Comparison of ENCODE assay signal across 12 cellular contexts in the genomic region with DNA sequence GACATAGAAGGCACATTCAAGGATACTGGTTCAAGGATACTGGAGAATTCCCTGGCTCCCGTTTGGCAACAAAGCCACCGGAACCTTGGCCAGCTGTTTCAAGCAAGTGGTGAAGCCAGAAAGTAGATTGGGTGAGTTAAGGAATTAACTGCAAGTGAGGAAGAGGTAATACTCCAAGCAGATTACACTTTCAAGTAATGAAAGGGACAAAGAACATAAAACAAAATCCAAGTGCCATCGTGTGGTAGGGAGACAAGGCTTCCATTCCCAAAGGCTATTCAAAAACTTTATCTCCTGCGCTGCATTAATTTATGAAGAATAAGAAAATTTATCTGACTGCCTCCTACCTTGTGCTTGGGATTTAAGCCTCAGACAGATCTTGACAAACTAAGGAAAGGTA. TPM values are rescaled to one million over a fixed set of nuclear protein-coding genes. Genes with fewer than 3 reads are reported as not detected.
DNase-seq lines count a peak whose midpoint lies in the region; ATAC-seq and TF ChIP-seq lines count a peak whose summit lies in the region.
"Had no signal": no experiment of that assay in that cellular context is flagged by ENCODE, and none has a peak within 500 bp of the region (broad histone marks: within the 10 kb centered on the region; RNA-seq: fewer than 3 reads in every experiment).

No MANE protein-coding gene starts in this region.

- 74% methylated on average over 4 of the region's 4 CpGs for WGBS in prostate gland

- no peaks in the 10 kb centered on the region for H3K27me3 Mint-ChIP-seq in activated naive CD4-positive, alpha-beta T cell treated with anti-CD3 and anti-CD28 coated beads, Interleukin-2, amount 50 U/mL, for 24 hours
- H3K27me3 Mint-ChIP-seq in immature natural killer cell (ENCODE audit: low read depth in 3 of 3) (peaks cover 0 to 3% (median 2%) of the 10 kb centered on the region in 3 donors), type B pancreatic cell (no peaks in the 10 kb centered on the region)

- H3K36me3 Mint-ChIP-seq in activated naive CD4-positive, alpha-beta T cell treated with anti-CD3 and anti-CD28 coated beads, Interleukin-2, amount 50 U/mL, for 24 hours: peaks cover 32% of the 10 kb centered on the region
- peaks cover 4 to 16% (median 7%) of the 10 kb centered on the region in 3 donors for H3K36me3 Mint-ChIP-seq in immature natural killer cell
- peaks cover 13% of the 10 kb centered on the region for H3K36me3 Mint-ChIP-seq in type B pancreatic cell

- TF ChIP-seq CTCF in RWPE2 (IDR thresholded peaks at IDR 0.05; ENCODE audit: poor library complexity, severe bottlenecking): no peak
- TF ChIP-seq CTCF in type B pancreatic cell (conservative IDR thresholded peaks at IDR 0.05): no peak
- no peak for TF ChIP-seq CTCF in GM13976 (IDR thresholded peaks at IDR 0.05; ENCODE audit: borderline replicate concordance, control extremely low read depth, extremely low read depth, insufficient read depth, missing control alignments)
- TF ChIP-seq CTCF in prostate gland (IDR thresholded peaks at IDR 0.05): no peak

- H3K27ac Mint-ChIP-seq in activated naive CD4-positive, alpha-beta T cell treated with anti-CD3 and anti-CD28 coated beads, Interleukin-2, amount 50 U/mL, for 24 hours: peak overlapping the region; percentile 90
- H3K27ac Mint-ChIP-seq in immature natural killer cell (peak overlapping the region in 5 of 6 donors; percentile 1 to 60 (median 37)), type B pancreatic cell (peak overlapping the region; percentile 3)

- no peaks in the 10 kb centered on the region for H3K9me3 Mint-ChIP-seq in activated naive CD4-positive, alpha-beta T cell treated with anti-CD3 and anti-CD28 coated beads, Interleukin-2, amount 50 U/mL, for 24 hours
- H3K9me3 Mint-ChIP-seq in immature natural killer cell (no peaks in the 10 kb centered on the region), type B pancreatic cell (no peaks in the 10 kb centered on the region)

- in situ Hi-C loops in GM13976 (cut with MboI; ENCODE audit: low sequenced_read_pairs, unreplicated experiment): no loop called here

- H3K27me3 ChIP-seq in RWPE2 (ENCODE audit: insufficient read depth, poor library complexity, severe bottlenecking) (no peaks in the 10 kb centered on the region), prostate gland (replicated peaks; ENCODE audit: insufficient read depth) (no peaks in the 10 kb centered on the region)
- H3K27me3 ChIP-seq: cardiac muscle cell had no signal

- no peak for ATAC-seq in RWPE2 (ENCODE audit: low read depth)

- DNase-seq in activated naive CD4-positive, alpha-beta T cell treated with Interleukin-2 at 50 U/mL for 16 hours: no peak
- DNase-seq in RWPE2 (ENCODE audit: low spot score): no peak
- DNase-seq in immature natural killer cell: no peak
- DNase-seq in type B pancreatic cell (ENCODE audit: extremely low spot score, unreplicated experiment): no peak
- no peak for DNase-seq in GM13976 (ENCODE audit: low spot score)
- DNase-seq in SKM-1 (lab: John Stamatoyannopoulos, UW; ENCODE audit: unreplicated experiment): no peak
- DNase-seq in prostate gland (ENCODE audit: low spot score): no peak
- DNase-seq: activated naive CD4-positive, alpha-beta T cell; left ventricle myocardium inferior; NCI-H526 had no signal

- intact Hi-C loops in prostate gland (cut with DNase I): no loop called here

- H3K9me3 ChIP-seq in RWPE2 (ENCODE audit: severe bottlenecking): no peaks in the 10 kb centered on the region
- no peaks in the 10 kb centered on the region for H3K9me3 ChIP-seq in prostate gland

- H3K4me1 ChIP-seq in RWPE2 (ENCODE audit: insufficient read depth, poor library complexity, severe bottlenecking) (peaks cover 31% of the 10 kb centered on the region), prostate gland (replicated peaks) (peaks cover 5% of the 10 kb centered on the region)

- H3K4me3 Mint-ChIP-seq in activated naive CD4-positive, alpha-beta T cell treated with anti-CD3 and anti-CD28 coated beads, Interleukin-2, amount 50 U/mL, for 24 hours: peak overlapping the region; percentile 45
- no peak overlapping the region for H3K4me3 Mint-ChIP-seq in immature natural killer cell
- H3K4me3 Mint-ChIP-seq in type B pancreatic cell: no peak overlapping the region

- H3K27ac ChIP-seq in RWPE2 (ENCODE audit: poor library complexity, severe bottlenecking) (peak overlapping the region; percentile 53), prostate gland (no peak overlapping the region)
- H3K27ac ChIP-seq: cardiac muscle cell, left ventricle myocardium inferior had no signal

- H3K4me1 Mint-ChIP-seq in activated naive CD4-positive, alpha-beta T cell treated with anti-CD3 and anti-CD28 coated beads, Interleukin-2, amount 50 U/mL, for 24 hours: peaks cover 96% of the 10 kb centered on the region
- H3K4me1 Mint-ChIP-seq in immature natural killer cell (peaks cover 86 to 97% of the 10 kb centered on the region in 2 donors), type B pancreatic cell (ENCODE audit: unreplicated experiment) (peaks cover 26% of the 10 kb centered on the region)

- H3K36me3 ChIP-seq in RWPE2 (ENCODE audit: low read depth): peaks cover 47% of the 10 kb centered on the region
- no peaks in the 10 kb centered on the region for H3K36me3 ChIP-seq in prostate gland
- H3K36me3 ChIP-seq: cardiac muscle cell, left ventricle myocardium inferior had no signal

- TF ChIP-seq POLR2A in prostate gland (IDR thresholded peaks at IDR 0.05): no peak

- H3K4me3 ChIP-seq in RWPE2 (ENCODE audit: severe bottlenecking) (no peak overlapping the region), prostate gland (no peak overlapping the region)
- H3K4me3 ChIP-seq: cardiac muscle cell, left ventricle myocardium inferior had no signal

RNA-seq across cellular contexts. Expression of gene XPO6, which starts 27.8 kb away (rescaled TPM):
- 10 to 100 TPM; 40.7 to 75.5 (median 42.2) TPM for polyA plus RNA-seq in immature natural killer cell
- total RNA-seq in type B pancreatic cell (ENCODE audit: low replicate concordance) (111 and 118 TPM in 2 replicates), prostate gland (100 to 1,000 TPM in 1 of 2 donors, 10 to 100 TPM in 1; 51.1 to 145 TPM)

Comparison
In these comparisons a context has a peak if more than half of its experiments do, and no peak if none do; other contexts are left out.
1. H3K27ac Mint-ChIP-seq: peak in every context shown above with its lines; median percentile 90 in activated naive CD4-positive, alpha-beta T cell treated with anti-CD3 and anti-CD28 coated beads, Interleukin-2, amount 50 U/mL, for 24 hours; 37 in immature natural killer cell; 3 in type B pancreatic cell.